ENCODE assay signal across 1 cellular context in genomic region chr6:31948753-31949413, GRCh38.
TF ChIP-seq lines count a peak whose summit lies in the region.

No MANE protein-coding gene starts in this region.

TF ChIP-seq in GM12878, 131 proteins besides CTCF, POLR2A, EP300 and RAD21:
- TF ChIP-seq, protein P1, sequence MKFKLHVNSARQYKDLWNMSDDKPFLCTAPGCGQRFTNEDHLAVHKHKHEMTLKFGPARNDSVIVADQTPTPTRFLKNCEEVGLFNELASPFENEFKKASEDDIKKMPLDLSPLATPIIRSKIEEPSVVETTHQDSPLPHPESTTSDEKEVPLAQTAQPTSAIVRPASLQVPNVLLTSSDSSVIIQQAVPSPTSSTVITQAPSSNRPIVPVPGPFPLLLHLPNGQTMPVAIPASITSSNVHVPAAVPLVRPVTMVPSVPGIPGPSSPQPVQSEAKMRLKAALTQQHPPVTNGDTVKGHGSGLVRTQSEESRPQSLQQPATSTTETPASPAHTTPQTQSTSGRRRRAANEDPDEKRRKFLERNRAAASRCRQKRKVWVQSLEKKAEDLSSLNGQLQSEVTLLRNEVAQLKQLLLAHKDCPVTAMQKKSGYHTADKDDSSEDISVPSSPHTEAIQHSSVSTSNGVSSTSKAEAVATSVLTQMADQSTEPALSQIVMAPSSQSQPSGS (IDR thresholded peaks at IDR 0.05; ENCODE audit: low read length), result no peak
- TF ChIP-seq BCL3 (IDR thresholded peaks at IDR 0.05; ENCODE audit: borderline replicate concordance, insufficient read depth, low read depth, low read length, poor library complexity, severe bottlenecking), result peak; percentile 89
- TF ChIP-seq CHD4 (IDR thresholded peaks at IDR 0.05), result no peak
TF ChIP-seq in GM12878: peak in this region for 1.
